ENCODE assay signal across 29 cellular contexts in the genomic region with DNA sequence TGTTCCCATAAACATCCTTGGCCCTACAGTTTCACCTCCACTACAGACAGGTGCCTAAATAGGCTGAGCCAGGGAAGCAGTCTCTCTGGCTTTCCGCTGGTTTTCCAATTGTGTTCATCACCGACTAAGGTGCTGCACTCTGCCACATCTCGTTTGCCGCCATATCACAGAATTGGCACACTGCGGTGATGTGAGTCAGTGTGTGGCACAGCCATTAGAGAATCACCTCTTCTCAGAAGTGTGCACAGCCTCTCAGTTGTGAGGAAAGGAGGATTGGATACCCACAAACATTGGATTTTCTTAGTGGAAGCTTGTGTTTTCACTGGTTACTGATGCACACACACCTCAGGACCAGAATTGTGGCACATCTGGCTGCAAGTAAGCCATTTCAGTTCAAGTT.
"Had no signal": no experiment of that assay in that cellular context is flagged by ENCODE, and none has a peak within 500 bp of the region (broad histone marks: within the 10 kb centered on the region; RNA-seq: fewer than 3 reads in every experiment).

No MANE protein-coding gene starts in this region.

- H3K27ac Mint-ChIP-seq: dendritic cell treated with granulocyte-macrophage colony-stimulating factor and Interleukin-4, amounts not matched to agents 40 ng/mL and 50 ng/mL, for 4 days; endodermal cell; mesothelial cell of epicardium; naive B cell; natural killer cell treated with Interleukin-12 subunit alpha and Interleukin-12 subunit beta and Interleukin-15 and Interleukin-18, amount 100 ng/mL, for 72 hours; stimulated activated naive CD8-positive, alpha-beta T cell treated with anti-CD3 and anti-CD28 coated beads, Interleukin-15, amount 100 ng/mL, for 72 hours had no signal

- H3K4me3 ChIP-seq: colonic mucosa, mucosa of descending colon, pancreas, smooth muscle cell, suprapubic skin, transverse colon, upper lobe of right lung, uterus had no signal

- H3K4me3 Mint-ChIP-seq: dendritic cell treated with granulocyte-macrophage colony-stimulating factor and Interleukin-4, amounts not matched to agents 40 ng/mL and 50 ng/mL, for 4 days; endodermal cell; mesothelial cell of epicardium; naive B cell; natural killer cell treated with Interleukin-12 subunit alpha and Interleukin-12 subunit beta and Interleukin-15 and Interleukin-18, amount 100 ng/mL, for 72 hours; neural crest cell; stimulated activated naive CD8-positive, alpha-beta T cell treated with anti-CD3 and anti-CD28 coated beads, Interleukin-15, amount 100 ng/mL, for 72 hours had no signal

- H3K27me3 ChIP-seq: colonic mucosa, foreskin keratinocyte, neutrophil, pancreas, suprapubic skin, transverse colon, upper lobe of right lung, uterus had no signal

- H3K36me3 ChIP-seq: colonic mucosa, neutrophil, pancreas, suprapubic skin, transverse colon, upper lobe of right lung, uterus had no signal

- H3K4me1 Mint-ChIP-seq: endodermal cell; mesothelial cell of epicardium; naive B cell; neural crest cell; stimulated activated naive CD8-positive, alpha-beta T cell treated with anti-CD3 and anti-CD28 coated beads, Interleukin-15, amount 100 ng/mL, for 72 hours had no signal

- H3K36me3 Mint-ChIP-seq: mesothelial cell of epicardium; naive B cell; natural killer cell treated with Interleukin-12 subunit alpha and Interleukin-12 subunit beta and Interleukin-15 and Interleukin-18, amount 100 ng/mL, for 72 hours had no signal

- H3K9me3 ChIP-seq: colonic mucosa, mucosa of descending colon, neutrophil, pancreas, suprapubic skin, transverse colon, upper lobe of right lung, uterus had no signal

- H3K9me3 Mint-ChIP-seq: dendritic cell treated with granulocyte-macrophage colony-stimulating factor and Interleukin-4, amounts not matched to agents 40 ng/mL and 50 ng/mL, for 4 days; endodermal cell; mesothelial cell of epicardium; neural crest cell had no signal

- DNase-seq: colonic mucosa; effector CD8-positive, alpha-beta T cell; endodermal cell; foreskin keratinocyte; glutamatergic neuron; mesenchymal stem cell; mucosa of descending colon; naive B cell; pancreas; retina; stimulated activated CD4-positive, alpha-beta T cell treated with anti-CD3 and anti-CD28 coated beads, Interleukin-12 subunit alpha, Interleukin-12 subunit beta, amount 100 ng/mL, for 4 hours; stimulated activated CD4-positive, alpha-beta T cell treated with anti-CD3 and anti-CD28 coated beads, Interleukin-1b, Interleukin-23, amount 100 ng/mL, for 48 hours; stimulated activated CD4-positive, alpha-beta T cell treated with anti-CD3 and anti-CD28 coated beads, Interleukin-4, amount 100 ng/mL, for 1 hour; stimulated activated CD8-positive, alpha-beta memory T cell treated with anti-CD3 and anti-CD28 coated beads, Interleukin-4, amount 100 ng/mL, for 48 hours; stimulated activated naive CD4-positive, alpha-beta T cell; stimulated activated naive CD8-positive, alpha-beta T cell treated with anti-CD3 and anti-CD28 coated beads, Interleukin-15, amount 100 ng/mL, for 72 hours; transverse colon; upper lobe of right lung; uterus had no signal

- H3K27ac ChIP-seq: colonic mucosa, epithelial cell of prostate, foreskin keratinocyte, neutrophil, pancreas, suprapubic skin, transverse colon, upper lobe of right lung, uterus had no signal

- H3K4me1 ChIP-seq: colonic mucosa, foreskin keratinocyte, pancreas, suprapubic skin, transverse colon, upper lobe of right lung, uterus had no signal

- ATAC-seq: esophagus mucosa; foreskin keratinocyte; mucosa of descending colon; pancreas; sciatic nerve; stimulated activated naive CD8-positive, alpha-beta T cell treated with anti-CD3 and anti-CD28 coated beads, Interleukin-15, amount 100 ng/mL, for 72 hours; upper lobe of right lung had no signal

- H3K27me3 Mint-ChIP-seq: dendritic cell treated with granulocyte-macrophage colony-stimulating factor and Interleukin-4, amounts not matched to agents 40 ng/mL and 50 ng/mL, for 4 days; naive B cell; natural killer cell treated with Interleukin-12 subunit alpha and Interleukin-12 subunit beta and Interleukin-15 and Interleukin-18, amount 100 ng/mL, for 72 hours; stimulated activated naive CD8-positive, alpha-beta T cell treated with anti-CD3 and anti-CD28 coated beads, Interleukin-15, amount 100 ng/mL, for 72 hours had no signal
